18 cellular contexts compared by ENCODE assay signal in genomic region chr22:27541831-27542230, GRCh38.
"Had no signal": no experiment of that assay in that cellular context is flagged by ENCODE, and none has a peak within 500 bp of the region (broad histone marks: within the 10 kb centered on the region; RNA-seq: fewer than 3 reads in every experiment).

No MANE protein-coding gene starts in this region.

- H3K4me3 ChIP-seq: esophagus squamous epithelium, sigmoid colon, spleen, stomach, testis, upper lobe of left lung had no signal

- ATAC-seq: natural killer cell had no signal

- H3K27me3 ChIP-seq: brain microvascular endothelial cell, testis, upper lobe of left lung had no signal

- H3K4me1 ChIP-seq: sigmoid colon, spleen, stomach, testis had no signal

- H3K27ac ChIP-seq: brain microvascular endothelial cell, esophagus squamous epithelium, sigmoid colon, spleen, stomach, testis, upper lobe of left lung had no signal

- H3K36me3 ChIP-seq: brain microvascular endothelial cell, esophagus squamous epithelium, sigmoid colon, spleen, stomach, upper lobe of left lung had no signal

- DNase-seq: activated CD4-positive, alpha-beta T cell treated with anti-CD3 and anti-CD28 coated beads, Interleukin-2, amount 10 ng/mL, durations not matched to agents 7 days and 5 days; activated CD4-positive, CD25-positive, alpha-beta regulatory T cell; activated CD8-positive, alpha-beta memory T cell treated with anti-CD3 and anti-CD28 coated beads for 24 hours; activated naive CD4-positive, alpha-beta T cell; activated naive CD8-positive, alpha-beta T cell treated with anti-CD3 and anti-CD28 coated beads, Interleukin-2, amount 10 ng/mL, durations not matched to agents 7 days and 5 days; anterior cingulate cortex; brain microvascular endothelial cell; cortex of kidney; effector CD4-positive, alpha-beta T cell; esophagus squamous epithelium; immature natural killer cell; mesendoderm; natural killer cell; sigmoid colon; spleen; stomach; testis; upper lobe of left lung had no signal

- H3K9me3 ChIP-seq: esophagus squamous epithelium, sigmoid colon, spleen, stomach, testis, upper lobe of left lung had no signal
